1 cellular context compared by ENCODE assay signal in genomic region chr6:25726122-25726911, GRCh38.
TF ChIP-seq lines count a peak whose summit lies in the region.

No MANE protein-coding gene starts in this region.

TF ChIP-seq in GM23338, 12 proteins besides CTCF, POLR2A, EP300 and RAD21 (continued from another document):
- TF ChIP-seq ZNF462 (CRISPR knock-in tag; IDR thresholded peaks at IDR 0.05) (no peak), POLR2AphosphoS5 (IDR thresholded peaks at IDR 0.05; ENCODE audit: low read depth) (no peak), EZH2 (IDR thresholded peaks at IDR 0.05; ENCODE audit: low read depth, unreplicated experiment) (no peak), ZNF114 (CRISPR knock-in tag; IDR thresholded peaks at IDR 0.05) (no peak), ETS1 (IDR thresholded peaks at IDR 0.05) (no peak)
